ENCODE assay signal across 8 cellular contexts in the genomic region with DNA sequence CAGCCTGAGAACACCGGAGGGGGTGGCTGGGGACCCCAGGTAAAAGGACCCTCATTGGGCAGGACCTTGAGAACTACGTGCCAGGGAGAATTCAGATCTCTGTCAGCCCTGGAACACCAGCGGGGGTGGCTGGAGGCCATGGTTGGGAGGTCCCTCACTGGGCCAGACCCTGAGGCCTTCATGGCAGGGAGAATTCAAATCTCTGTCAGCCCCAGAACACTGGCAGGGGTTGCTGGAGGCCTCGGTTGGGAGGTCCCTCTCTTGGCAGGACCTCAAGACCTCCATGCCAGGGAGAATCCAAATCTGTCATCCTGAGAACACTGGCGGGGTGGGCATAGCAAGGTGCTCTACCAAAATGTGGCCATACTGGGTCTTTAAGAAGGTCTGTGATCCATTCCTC.
A peak's percentile ranks its signal among the peaks of the same experiment; 100 is the strongest.
DNase-seq lines count a peak whose midpoint lies in the region; ATAC-seq and TF ChIP-seq lines count a peak whose summit lies in the region.
"Not testable (repeated sequence)": the region's sequence is repeated elsewhere in the genome, so short reads cannot be mapped to it uniquely, and the experiment has no call there.

No MANE protein-coding gene starts in this region.

- intact Hi-C loops in body of pancreas (cut with DNase I); head of caudate nucleus (cut with DNase I); lower leg skin (cut with DNase I; ENCODE audit: low total_unique reads); transverse colon (cut with DNase I; ENCODE audit: low total_unique reads): not testable (repeated sequence)

- H3K27me3 ChIP-seq in WERI-Rb-1 (ENCODE audit: insufficient read depth, low read depth, severe bottlenecking); body of pancreas; transverse colon: not testable (repeated sequence)

- H3K9me3 ChIP-seq in WERI-Rb-1 (ENCODE audit: severe bottlenecking); body of pancreas; transverse colon: not testable (repeated sequence)

- H3K27ac ChIP-seq in WERI-Rb-1, body of pancreas, transverse colon: not testable (repeated sequence)

- not testable (repeated sequence) for TF ChIP-seq EP300 in transverse colon (IDR thresholded peaks at IDR 0.05; ENCODE audit: low read depth)

- H3K4me1 ChIP-seq in body of pancreas, transverse colon: not testable (repeated sequence)

- not testable (repeated sequence) for TF ChIP-seq CTCF in WERI-Rb-1 (IDR thresholded peaks at IDR 0.05; ENCODE audit: low read depth, low read length); body of pancreas (IDR thresholded peaks at IDR 0.05); lower leg skin (IDR thresholded peaks at IDR 0.05); transverse colon (IDR thresholded peaks at IDR 0.05)

- ATAC-seq in body of pancreas = not testable (repeated sequence)

- not testable (repeated sequence) for TF ChIP-seq POLR2A in body of pancreas (IDR thresholded peaks at IDR 0.05); lower leg skin (IDR thresholded peaks at IDR 0.05); transverse colon (IDR thresholded peaks at IDR 0.05)

- in situ Hi-C loops in transverse colon (cut with MboI; ENCODE audit: low pct_ligation_motif_present in 1 of 4, low pct_unique_long_range_greater_than_20kb in 1 of 4, low sequenced_read_pairs in 3 of 4) = not testable (repeated sequence)

- 94 to 100% methylated on average over 2 to 5 of the region's 5 CpGs for WGBS in body of pancreas, 2 donors
- WGBS in lower leg skin, 2 donors = 88 to 100% methylated on average over 5 of the region's 5 CpGs
- WGBS in transverse colon (ENCODE audit: low coverage in 1 of 2), 2 donors = 93% methylated on average over 5 of the region's 5 CpGs; no CpG with 5 or more reads in 1 of the 2 donors

- not testable (repeated sequence) for H3K4me3 ChIP-seq in WERI-Rb-1 (ENCODE audit: low read depth, low read length); body of pancreas; lower leg skin (ENCODE audit: low read depth, poor library complexity, severe bottlenecking); transverse colon

- not testable (repeated sequence) for H3K36me3 ChIP-seq in WERI-Rb-1; body of pancreas (replicated peaks in 1 of 2; ENCODE audit: insufficient read depth in 1 of 2, low read depth in 2 of 2); transverse colon

- DNase-seq in ELF-1 (ENCODE audit: low read depth, low spot score) = peak; percentile 1
- peak; percentile 5 for DNase-seq in WERI-Rb-1
- peak; percentile 17 to 22 for DNase-seq in activated T-cell treated with anti-CD3 and anti-CD28 coated beads, Interleukin-2, amount 50 U/mL, for 48 hours
- DNase-seq in body of pancreas = peak in 3 of 4 donors; percentile 2 to 11 (median 10)
- DNase-seq in head of caudate nucleus = peak in 25 of 42 donors; percentile 0 to 37 (median 7)
- peak; percentile 16 to 82 for DNase-seq in lower leg skin (ENCODE audit: low spot score in 2 of 2)
- peak; percentile 0 for DNase-seq in pulmonary artery endothelial cell (ENCODE audit: low read depth, low spot score)
- peak; percentile 5 for DNase-seq in transverse colon
